In genomic region chr4:28926156-28926555, GRCh38 we compare ENCODE assay signal across 18 cellular contexts.
DNase-seq lines count a peak whose midpoint lies in the region; ATAC-seq and TF ChIP-seq lines count a peak whose summit lies in the region.
"Had no signal": no experiment of that assay in that cellular context is flagged by ENCODE, and none has a peak within 500 bp of the region (broad histone marks: within the 10 kb centered on the region; RNA-seq: fewer than 3 reads in every experiment).

No MANE protein-coding gene starts in this region.

- H3K9me3 ChIP-seq in HAP-1 = no peaks in the 10 kb centered on the region
- H3K9me3 ChIP-seq: BLaER1, Caco-2 had no signal

- peak overlapping the region; percentile 6; the same call in 1 of the 2 replicates for H3K27ac ChIP-seq in 22Rv1
- H3K27ac ChIP-seq: BLaER1, C4-2B had no signal

- no peak for TF ChIP-seq CTCF in 22Rv1 (IDR thresholded peaks at IDR 0.05)

- H3K4me1 ChIP-seq in HAP-1 = peaks cover 30% of the 10 kb centered on the region
- H3K4me1 ChIP-seq: BLaER1, Caco-2 had no signal

- H3K36me3 ChIP-seq in HAP-1 (replicated peaks) = no peaks in the 10 kb centered on the region
- H3K36me3 ChIP-seq: BLaER1 had no signal

- DNase-seq in HAP-1 (ENCODE audit: low spot score in 2 of 2) (peak; percentile 25 to 95), astrocyte of the hippocampus (ENCODE audit: low read depth, low spot score) (peak; percentile 12), non-pigmented ciliary epithelial cell (ENCODE audit: low read depth) (peak; percentile 1), DMS114 treated with DMSO at 0.1 percent for 48 hours (lab: John Stamatoyannopoulos, UW; ENCODE audit: unreplicated experiment) (no peak)
- DNase-seq: Caco-2; CD4-positive, CD25-positive, alpha-beta regulatory T cell; CD8-positive, alpha-beta T cell; DMS79; EL; GDM1; HCEC 1CT had no signal

- H3K27me3 ChIP-seq in HAP-1 (ENCODE audit: low read depth) = no peaks in the 10 kb centered on the region
- H3K27me3 ChIP-seq: BLaER1 had no signal

- in situ Hi-C loops in HAP-1 (cut with MboI; ENCODE audit: low sequenced_read_pairs) = no loop called here

- no peak overlapping the region for H3K4me3 ChIP-seq in HAP-1
- H3K4me3 ChIP-seq: BLaER1, GM12878, GM23338 had no signal

- ATAC-seq in esophagus mucosa = no peak
- no peak for ATAC-seq in GM21390 (IDR thresholded peaks at IDR 0.05; ENCODE audit: unreplicated experiment)
- ATAC-seq: CD8-positive, alpha-beta T cell; GM12878; GM23338 had no signal
